1 cellular context compared by ENCODE assay signal in the genomic region with DNA sequence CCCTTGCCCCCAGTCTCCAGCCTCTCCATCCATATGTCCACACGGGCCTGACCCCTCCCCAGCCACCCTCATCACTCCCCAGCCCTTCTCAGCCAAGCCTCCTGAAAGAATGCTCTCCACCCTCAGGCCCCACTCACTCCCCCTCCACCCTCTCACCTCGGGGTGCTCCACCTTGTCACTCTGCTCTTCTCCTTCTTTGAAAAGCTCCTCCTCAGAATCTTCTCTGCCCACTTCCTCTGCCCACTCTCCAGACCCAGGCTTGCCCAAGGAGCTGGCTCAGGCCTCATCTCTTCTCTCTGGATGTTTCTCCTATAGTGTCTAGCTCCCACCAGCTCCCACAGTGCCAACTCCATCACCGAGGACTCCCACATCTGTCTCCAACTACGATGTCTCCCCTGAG.
A peak's percentile ranks its signal among the peaks of the same experiment; 100 is the strongest.
TF ChIP-seq lines count a peak whose summit lies in the region.

No MANE protein-coding gene starts in this region.

TF ChIP-seq in K562, 482 proteins besides CTCF, POLR2A, EP300 and RAD21:
- peak; percentile 59 for TF ChIP-seq ZNF263 (CRISPR knock-in tag; IDR thresholded peaks at IDR 0.05; ENCODE audit: borderline replicate concordance)
- TF ChIP-seq, protein P1, sequence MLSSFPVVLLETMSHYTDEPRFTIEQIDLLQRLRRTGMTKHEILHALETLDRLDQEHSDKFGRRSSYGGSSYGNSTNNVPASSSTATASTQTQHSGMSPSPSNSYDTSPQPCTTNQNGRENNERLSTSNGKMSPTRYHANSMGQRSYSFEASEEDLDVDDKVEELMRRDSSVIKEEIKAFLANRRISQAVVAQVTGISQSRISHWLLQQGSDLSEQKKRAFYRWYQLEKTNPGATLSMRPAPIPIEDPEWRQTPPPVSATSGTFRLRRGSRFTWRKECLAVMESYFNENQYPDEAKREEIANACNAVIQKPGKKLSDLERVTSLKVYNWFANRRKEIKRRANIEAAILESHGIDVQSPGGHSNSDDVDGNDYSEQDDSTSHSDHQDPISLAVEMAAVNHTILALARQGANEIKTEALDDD (IDR thresholded peaks at IDR 0.05), result no peak
